Comparison of ENCODE assay signal across 1 cellular context in the genomic region with DNA sequence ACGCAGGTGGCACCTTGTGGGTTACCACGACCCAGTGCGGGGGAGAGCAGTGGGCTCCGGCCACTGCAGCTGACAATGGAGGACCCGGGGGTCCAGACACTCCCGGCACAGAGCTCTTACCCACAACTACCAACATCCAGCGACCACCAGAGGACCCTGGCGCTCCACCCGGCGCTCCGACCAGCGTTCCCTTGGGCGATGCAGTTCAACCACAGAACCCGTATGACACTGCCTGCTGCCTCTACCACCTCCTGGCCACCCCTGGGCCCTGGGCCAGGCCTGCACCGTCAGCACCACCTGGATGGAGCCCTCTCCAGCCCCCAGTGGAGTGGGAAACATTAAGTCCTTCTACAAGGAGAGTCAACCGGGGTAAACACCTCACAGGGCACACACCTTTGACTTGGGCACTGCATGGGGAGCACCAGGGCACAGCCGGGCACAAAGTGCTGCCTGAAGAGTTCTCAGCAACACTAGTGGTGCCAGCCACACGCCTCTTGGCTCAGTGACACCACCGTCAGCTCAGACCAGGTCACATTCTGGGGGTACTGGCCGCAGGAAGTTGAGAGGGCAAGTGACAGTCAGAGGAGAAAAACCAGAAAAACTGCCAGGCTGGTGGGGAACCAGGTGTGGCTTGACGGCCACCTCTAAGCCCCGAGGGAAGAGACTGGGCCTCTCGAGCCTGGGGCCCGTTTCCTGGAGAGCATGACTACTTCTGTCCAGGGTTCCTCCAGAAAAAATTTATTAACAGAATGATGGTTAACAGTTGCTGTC.
TF ChIP-seq lines count a peak whose summit lies in the region.

No MANE protein-coding gene starts in this region.

TF ChIP-seq in IMR-90, 13 proteins besides CTCF, POLR2A, EP300 and RAD21 (continued from another document):
- TF ChIP-seq MAZ (IDR thresholded peaks at IDR 0.05; ENCODE audit: borderline replicate concordance, low read depth, low read length) (no peak), FOS (IDR thresholded peaks at IDR 0.05; ENCODE audit: low read depth, low read length) (no peak)
